18 cellular contexts compared by ENCODE assay signal in genomic region chr11:16857186-16857585, GRCh38.
"Had no signal": no experiment of that assay in that cellular context is flagged by ENCODE, and none has a peak within 500 bp of the region (broad histone marks: within the 10 kb centered on the region; RNA-seq: fewer than 3 reads in every experiment).

No MANE protein-coding gene starts in this region.

- H3K4me3 ChIP-seq: gastrocnemius medialis, thyroid gland, uterus had no signal

- H3K4me1 ChIP-seq: parathyroid adenoma, thyroid gland, uterus had no signal

- H3K27me3 ChIP-seq: gastrocnemius medialis, neutrophil, thyroid gland, uterus had no signal

- DNase-seq: activated CD4-positive, alpha-beta memory T cell treated with anti-CD3 and anti-CD28 coated beads for 36 hours; activated CD4-positive, alpha-beta T cell treated with anti-CD3 and anti-CD28 coated beads for 36 hours; activated CD8-positive, alpha-beta memory T cell treated with anti-CD3 and anti-CD28 coated beads, Interleukin-2, amount 50 U/mL, for 4 hours; activated naive CD8-positive, alpha-beta T cell treated with anti-CD3 and anti-CD28 coated beads for 36 hours; activated T-cell treated with anti-CD3 and anti-CD28 coated beads, Interleukin-2, amount 50 U/mL, for 72 hours; amygdala; dermis blood vessel endothelial cell; effector memory CD8-positive, alpha-beta T cell; gastrocnemius medialis; mammary epithelial cell; naive B cell; stimulated activated CD4-positive, alpha-beta T cell treated with anti-CD3 and anti-CD28 coated beads, Interleukin-12 subunit alpha, Interleukin-12 subunit beta, amount 100 ng/mL, for 4 hours; stimulated activated CD4-positive, alpha-beta T cell treated with anti-CD3 and anti-CD28 coated beads, Interleukin-2, amount 100 ng/mL, for 24 hours; SW 1271; thyroid gland; uterus had no signal

- H3K36me3 ChIP-seq: gastrocnemius medialis, neutrophil, thyroid gland, uterus had no signal

- H3K9me3 ChIP-seq: gastrocnemius medialis, neutrophil, thyroid gland, uterus had no signal

- H3K27ac ChIP-seq: neutrophil, parathyroid adenoma, thyroid gland, uterus had no signal

- ATAC-seq: activated CD4-positive, alpha-beta T cell treated with anti-CD3 and anti-CD28 coated beads for 36 hours; activated T-cell treated with anti-CD3 and anti-CD28 coated beads, Interleukin-2, amount 50 U/mL, for 72 hours; effector memory CD8-positive, alpha-beta T cell; gastrocnemius medialis had no signal
